ENCODE assay signal across 8 cellular contexts in the genomic region with DNA sequence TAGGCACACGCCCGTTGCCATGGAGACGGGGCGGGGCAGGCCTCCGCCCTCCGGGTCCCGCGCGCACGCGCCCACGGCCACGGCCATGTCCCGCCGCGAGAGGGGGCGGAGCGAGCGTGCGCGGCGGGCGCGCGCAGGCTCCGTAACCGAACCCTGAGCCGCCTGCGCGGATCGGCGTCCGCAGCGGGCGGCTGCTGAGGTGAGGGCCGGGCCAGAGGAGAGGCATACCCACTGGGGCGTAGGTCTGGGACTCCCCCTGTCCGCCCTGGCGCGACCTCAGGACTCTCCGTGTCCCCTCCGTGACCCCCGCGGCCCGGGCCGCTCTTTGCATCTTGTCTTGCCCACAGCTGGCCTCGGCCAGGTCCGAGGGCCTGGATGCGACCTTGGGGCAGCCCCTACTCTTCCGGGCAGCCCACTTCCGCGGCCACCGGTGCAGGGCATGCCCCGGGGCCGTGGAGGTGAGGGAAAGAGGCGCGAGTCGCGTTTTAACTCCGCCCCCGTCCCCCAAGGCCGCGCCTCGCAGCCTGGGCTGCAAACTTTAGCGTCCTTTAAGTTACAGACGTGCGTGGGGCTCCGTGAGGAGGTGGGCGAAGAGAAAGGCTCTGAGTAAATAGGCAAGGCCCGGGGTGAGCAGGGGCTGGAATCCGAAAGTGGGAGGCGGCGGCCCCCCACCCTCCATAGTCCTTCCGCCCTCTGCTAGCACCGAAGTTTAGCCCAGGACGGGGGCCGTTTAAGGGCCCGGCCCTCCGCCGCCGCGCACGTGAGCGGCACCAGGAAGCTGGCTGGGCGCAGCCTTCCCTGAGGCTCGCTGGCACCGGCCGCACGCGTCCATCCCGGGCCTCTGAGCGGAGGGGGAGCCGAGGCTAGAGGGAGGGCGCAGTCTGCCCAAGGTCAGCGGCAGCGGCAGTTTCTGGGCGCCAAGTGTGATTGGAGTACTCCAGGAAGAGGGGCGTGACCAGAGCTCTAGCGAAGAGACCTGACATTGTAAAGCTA. TPM values are rescaled to one million over a fixed set of nuclear protein-coding genes. Genes with fewer than 3 reads are reported as not detected.
DNase-seq lines count a peak whose midpoint lies in the region; ATAC-seq and TF ChIP-seq lines count a peak whose summit lies in the region.

A gene with protein sequence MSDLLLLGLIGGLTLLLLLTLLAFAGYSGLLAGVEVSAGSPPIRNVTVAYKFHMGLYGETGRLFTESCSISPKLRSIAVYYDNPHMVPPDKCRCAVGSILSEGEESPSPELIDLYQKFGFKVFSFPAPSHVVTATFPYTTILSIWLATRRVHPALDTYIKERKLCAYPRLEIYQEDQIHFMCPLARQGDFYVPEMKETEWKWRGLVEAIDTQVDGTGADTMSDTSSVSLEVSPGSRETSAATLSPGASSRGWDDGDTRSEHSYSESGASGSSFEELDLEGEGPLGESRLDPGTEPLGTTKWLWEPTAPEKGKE (plus strand): TSS at position 163 of the 993 bp plus-strand sequence. CDS start 3,053 bp downstream, outside the sequence.

- H3K4me1 ChIP-seq in Panc1 (ENCODE audit: control insufficient read depth, insufficient read depth, low read length) (peaks cover 20% of the 10 kb centered on the region), esophagus squamous epithelium (peaks cover 45 to 72% (median 46%) of the 10 kb centered on the region in 3 donors)

- CTCF ChIA-PET in Panc1 (lab: Charles Lee): interaction anchor here (0.5 to 2.1 kb wide), 2 partner anchors 46 to 170 kb away, joined by 3 to 26 read pairs; partner anchors contain the start of gene DCAF1

- BruUV-seq in Panc1 (replicated peaks; lab: Mats Ljungman, UMichigan): no TSS peak

- H3K4me3 ChIP-seq in Panc1 (ENCODE audit: low read depth in 2 of 2, low read length in 2 of 2) (peak within 1 kb of the TSS; percentile 79 to 86), esophagus squamous epithelium (peak within 1 kb of the TSS; percentile 65 to 99 (median 83))

- POLR2A ChIA-PET in Panc1 (lab: Charles Lee): no interaction called here

- no peak for TF ChIP-seq CTCF in Panc1 (IDR thresholded peaks at IDR 0.05)
- peak in 3 of 6 experiments; percentile 8 to 34 (median 24) for TF ChIP-seq CTCF in esophagus squamous epithelium (IDR thresholded peaks at IDR 0.05)

- ATAC-seq in GM19468 (IDR thresholded peaks at IDR 0.05; ENCODE audit: extremely low read depth, unreplicated experiment) (peak; percentile 74), Panc1 (peak; percentile 84)

- H3K27me3 ChIP-seq in Panc1 (ENCODE audit: control insufficient read depth, insufficient read depth, low read length) (no peaks in the 10 kb centered on the region), esophagus squamous epithelium (no peaks in the 10 kb centered on the region)

- 0 to 3% methylated on average over 13 to 15 of the region's 99 CpGs for WGBS in esophagus squamous epithelium, 2 donors

- no peaks in the 10 kb centered on the region for H3K36me3 ChIP-seq in Panc1 (ENCODE audit: control insufficient read depth, insufficient read depth, low read length)
- peaks cover 0 to 24% (median 0%) of the 10 kb centered on the region in 3 donors for H3K36me3 ChIP-seq in esophagus squamous epithelium

- H3K9me3 ChIP-seq in Panc1 (ENCODE audit: control insufficient read depth, insufficient read depth, low read depth, low read length) (no peaks in the 10 kb centered on the region), esophagus squamous epithelium (no peaks in the 10 kb centered on the region)

- in situ Hi-C loops in Panc1 (cut with HindIII; ENCODE audit: low pct_unique_long_range_greater_than_20kb, low sequenced_read_pairs): no loop called here

- peak; percentile 100 for DNase-seq in D341Med (ENCODE audit: low spot score)
- DNase-seq in HT-29 (ENCODE audit: low spot score): peak; percentile 54
- DNase-seq in Panc1 (ENCODE audit: low read depth, low spot score): no peak
- peak; percentile 89 to 93 for DNase-seq in activated T-cell treated with anti-CD3 and anti-CD28 coated beads, Interleukin-2, amount 50 U/mL, for 48 hours
- peak; percentile 45 for DNase-seq in esophagus squamous epithelium (lab: John Stamatoyannopoulos, UW)
- peak; percentile 91 for DNase-seq in myocyte (ENCODE audit: low read depth)
- DNase-seq in stimulated activated CD8-positive, alpha-beta memory T cell treated with anti-CD3 and anti-CD28 coated beads, Interleukin-7, amount 100 ng/mL, for 48 hours (ENCODE audit: extremely low read depth in 1 of 2, low read depth in 1 of 2): peak; percentile 78 to 82

- intact Hi-C loops in Panc1 (cut with micrococcal nuclease; ENCODE audit: unreplicated experiment): no loop called here
- intact Hi-C loops in esophagus squamous epithelium (cut with DNase I): no loop called here

- peak within 1 kb of the TSS; percentile 86 for H3K27ac ChIP-seq in Panc1 (ENCODE audit: low read length)
- H3K27ac ChIP-seq in esophagus squamous epithelium: peak within 1 kb of the TSS; percentile 90 to 98 (median 94)

- peak in 3 of 4 donors; percentile 30 to 89 (median 87) for TF ChIP-seq POLR2A in esophagus squamous epithelium (IDR thresholded peaks at IDR 0.05)

RNA-seq across cellular contexts. Expression of the gene that starts here (rescaled TPM):
- total RNA-seq in HT-29 (2014; rRNA removed; shearing (Covaris generic)): 41.0 and 44.2 TPM in 2 replicates
- 45.8 TPM for total RNA-seq in Panc1 (2021; ENCODE audit: unreplicated experiment)
- polyA plus RNA-seq in Panc1 (2012; ENCODE audit: insufficient read length): 60.7 TPM
- total RNA-seq in esophagus squamous epithelium: 10 to 100 TPM; 39.9 to 65.0 (median 57.3) TPM
- 62.4 and 69.8 TPM in 2 replicates for total RNA-seq in myocyte
- polyA plus RNA-seq in myocyte (2012): 68.7 TPM
